8 cellular contexts compared by ENCODE assay signal in the genomic region with DNA sequence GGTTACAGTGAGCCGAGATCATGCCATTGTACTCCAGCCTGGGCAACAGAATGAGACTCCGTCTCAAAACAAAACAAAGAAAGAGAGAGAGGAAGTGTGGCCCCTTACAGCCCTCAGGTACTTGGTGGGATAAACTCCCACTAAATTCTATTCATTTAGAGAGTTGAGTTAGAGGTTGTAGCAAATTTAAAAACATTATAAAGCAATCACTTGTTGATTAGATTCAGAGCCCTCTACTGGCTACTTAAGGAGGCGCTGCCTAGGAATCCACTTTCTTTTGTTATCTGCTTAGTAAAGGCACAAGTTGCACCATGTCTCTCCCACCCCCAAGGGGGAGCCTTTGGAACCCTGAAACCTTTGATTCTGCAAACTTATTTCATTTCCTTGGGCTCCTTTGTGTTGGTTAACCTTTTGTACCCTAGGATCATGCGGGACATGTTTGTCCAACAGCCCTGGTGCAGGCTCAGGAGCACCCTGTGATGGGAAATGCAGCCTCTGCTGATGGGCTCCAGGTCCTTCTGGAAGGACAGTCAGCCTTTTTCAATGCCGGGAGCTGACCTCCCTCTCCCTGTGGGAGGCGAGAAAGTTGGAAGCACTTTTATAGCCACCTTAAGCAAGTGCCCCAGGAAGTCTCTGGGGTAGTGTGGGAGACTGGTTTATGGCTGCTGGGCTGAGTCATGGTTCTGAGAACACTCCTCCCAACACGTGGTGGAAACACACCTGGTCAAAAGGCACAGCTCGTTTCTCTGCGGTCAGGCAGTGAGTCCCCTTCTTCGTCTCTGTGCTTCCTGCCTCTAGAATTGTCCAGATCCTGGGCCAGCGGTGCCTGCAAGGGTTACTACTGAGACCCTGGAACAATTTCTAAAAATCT. TPM values are rescaled to one million over a fixed set of nuclear protein-coding genes. Genes with fewer than 3 reads are reported as not detected.
DNase-seq lines count a peak whose midpoint lies in the region; ATAC-seq and TF ChIP-seq lines count a peak whose summit lies in the region.

No MANE protein-coding gene starts in this region.

- no peak for TF ChIP-seq POLR2A in spleen (IDR thresholded peaks at IDR 0.05)

- peak; percentile 46 to 86 (median 74) for TF ChIP-seq CTCF in spleen (IDR thresholded peaks at IDR 0.05 in 8 of 11, conservative IDR thresholded peaks at IDR 0.05 in 3 of 11)

- peaks cover 9 to 60% (median 47%) of the 10 kb centered on the region in 6 donors for H3K4me1 ChIP-seq in spleen

- H3K4me3 ChIP-seq in spleen, result peak overlapping the region in 3 of 8 donors; percentile 19 to 56 (median 21)

- 29 to 40% (median 31%) methylated on average over 10 to 11 of the region's 11 CpGs for WGBS in spleen, 5 donors

- no peaks in the 10 kb centered on the region for H3K9me3 ChIP-seq in spleen

- peak; percentile 9 for DNase-seq in DMS153 treated with DMSO at 0.1 percent for 48 hours (lab: John Stamatoyannopoulos, UW; ENCODE audit: unreplicated experiment)
- peak; percentile 83 for DNase-seq in RPMI7951 (ENCODE audit: low read depth)
- DNase-seq in activated gamma-delta T cell treated with anti-CD3 and anti-CD28 coated beads, Interleukin-2, amount 50 U/mL, for 16 hours (ENCODE audit: low read depth), result peak; percentile 71
- DNase-seq in left cardiac atrium, result no peak
- peak; percentile 85 for DNase-seq in spleen
- no peak for DNase-seq in globus pallidus (ENCODE audit: low spot score)

- no peaks in the 10 kb centered on the region for H3K36me3 ChIP-seq in spleen

- no peaks in the 10 kb centered on the region for H3K27me3 ChIP-seq in spleen (replicated peaks in 1 of 7)

- ATAC-seq in GM19372 (IDR thresholded peaks at IDR 0.05; ENCODE audit: low read depth, unreplicated experiment) (peak; percentile 98), HG03442 (IDR thresholded peaks at IDR 0.05; ENCODE audit: unreplicated experiment) (peak; percentile 93), left cardiac atrium (peak; percentile 55 to 73)

- intact Hi-C loops in left cardiac atrium (cut with DNase I), result no loop called here
- intact Hi-C loops in spleen (cut with DNase I; ENCODE audit: low total_unique reads), result no loop called here

- peak overlapping the region; percentile 5 to 85 (median 68) for H3K27ac ChIP-seq in spleen

RNA-seq across cellular contexts. Expression of a gene that starts 2.3 kb away (rescaled TPM):
- total RNA-seq in RPMI7951 (2014; rRNA removed; shearing (Covaris generic)), result 3.9 and 7.6 TPM in 2 replicates
- under 1 TPM in 1 of 2 donors, not detected in 1; 0.35 TPM for total RNA-seq in left cardiac atrium
- total RNA-seq in spleen, result 1 to 10 TPM in 2 of 7 donors, under 1 TPM in 4, not detected in 1; 0.43 to 3.0 (median 0.79) TPM
- polyA plus RNA-seq in spleen, result 1 to 10 TPM in 1 of 3 donors, under 1 TPM in 2; 0.26 to 1.1 (median 0.46) TPM

RNA-seq across cellular contexts. Expression of a gene that starts 42.4 kb away (rescaled TPM):
- total RNA-seq in RPMI7951 (2014; rRNA removed; shearing (Covaris generic)), result 15.3 and 17.5 TPM in 2 replicates
- total RNA-seq in left cardiac atrium (10 to 100 TPM; 29.1 to 32.4 TPM), spleen (10 to 100 TPM; 24.2 to 40.5 (median 31.1) TPM)
- polyA plus RNA-seq in spleen, result 10 to 100 TPM; 47.5 to 95.6 (median 62.8) TPM

RNA-seq across cellular contexts. Expression of a gene that starts 55.9 kb away (rescaled TPM):
- total RNA-seq in RPMI7951 (2014; rRNA removed; shearing (Covaris generic)), result 68.6 and 72.7 TPM in 2 replicates
- total RNA-seq in left cardiac atrium (100 to 1,000 TPM; 188 to 274 TPM), spleen (100 to 1,000 TPM in 1 of 7 donors, 10 to 100 TPM in 6; 59.3 to 108 (median 81.0) TPM)
- 10 to 100 TPM; 19.0 to 32.5 (median 19.1) TPM for polyA plus RNA-seq in spleen

Comparison
In these comparisons a context has a peak if more than half of its experiments do, and no peak if none do; other contexts are left out.
1. DNase-seq: peak in DMS153 treated with DMSO at 0.1 percent for 48 hours (single experiment), RPMI7951 (single experiment), activated gamma-delta T cell treated with anti-CD3 and anti-CD28 coated beads, Interleukin-2, amount 50 U/mL, for 16 hours (single experiment) and spleen (single experiment); none in left cardiac atrium (single experiment) and globus pallidus (single experiment).
2. Peak in every context shown above with its lines, with median percentiles within 50 percentile points of each other: ATAC-seq.